8 cellular contexts compared by ENCODE assay signal in genomic region chr6:97059473-97059872, GRCh38.
DNase-seq lines count a peak whose midpoint lies in the region; ATAC-seq and TF ChIP-seq lines count a peak whose summit lies in the region.

No MANE protein-coding gene starts in this region.

- no peak overlapping the region for H2AFZ ChIP-seq in fibroblast of lung (ENCODE audit: low read length)

- no peaks in the 10 kb centered on the region for H3K79me2 ChIP-seq in fibroblast of lung (ENCODE audit: control insufficient read depth, insufficient read depth, low read length)

- no peaks in the 10 kb centered on the region for H3K9me3 Mint-ChIP-seq in activated T-cell treated with anti-CD3 and anti-CD28 coated beads, Interleukin-2, amount 50 U/mL, for 4 hours

- H3K27ac ChIP-seq in RWPE2 (ENCODE audit: poor library complexity, severe bottlenecking) (no peak overlapping the region), fibroblast of lung (ENCODE audit: insufficient read depth, low read length) (no peak overlapping the region), psoas muscle (no peak overlapping the region)

- ATAC-seq in activated T-cell treated with anti-CD3 and anti-CD28 coated beads, Interleukin-2, amount 50 U/mL, for 4 hours, result peak; percentile 28 to 74
- peak; percentile 91 for ATAC-seq in GM21619 (IDR thresholded peaks at IDR 0.05; ENCODE audit: unreplicated experiment)
- ATAC-seq in RWPE2 (ENCODE audit: low read depth), result peak; percentile 64
- peak; percentile 41 to 69 (median 55) for ATAC-seq in psoas muscle

- H3K36me3 ChIP-seq in RWPE2 (ENCODE audit: low read depth) (no peaks in the 10 kb centered on the region), fibroblast of lung (ENCODE audit: control insufficient read depth, insufficient read depth, low read length) (no peaks in the 10 kb centered on the region), psoas muscle (ENCODE audit: insufficient read depth in 1 of 2, low read depth in 1 of 2) (no peaks in the 10 kb centered on the region)

- H3K4me1 ChIP-seq in RWPE2 (ENCODE audit: insufficient read depth, poor library complexity, severe bottlenecking), result no peaks in the 10 kb centered on the region
- no peaks in the 10 kb centered on the region for H3K4me1 ChIP-seq in fibroblast of lung (ENCODE audit: control insufficient read depth, extremely low read depth, insufficient read depth, low read length)
- no peaks in the 10 kb centered on the region for H3K4me1 ChIP-seq in psoas muscle

- H3K9ac ChIP-seq in fibroblast of lung (ENCODE audit: insufficient read depth, low read length), result no peak overlapping the region

- H3K9me3 ChIP-seq in RWPE2 (ENCODE audit: severe bottlenecking), result no peaks in the 10 kb centered on the region
- no peaks in the 10 kb centered on the region for H3K9me3 ChIP-seq in fibroblast of lung (ENCODE audit: control insufficient read depth, insufficient read depth, low read depth, low read length)
- H3K9me3 ChIP-seq in psoas muscle, result no peaks in the 10 kb centered on the region

- no peaks in the 10 kb centered on the region for H3K4me1 Mint-ChIP-seq in activated T-cell treated with anti-CD3 and anti-CD28 coated beads, Interleukin-2, amount 50 U/mL, for 4 hours (ENCODE audit: low read depth)

- no peak overlapping the region for H3K4me2 ChIP-seq in fibroblast of lung (ENCODE audit: extremely low read depth, insufficient read depth, low read length)

- H3K4me3 ChIP-seq in RWPE2 (ENCODE audit: severe bottlenecking), result no peak overlapping the region
- no peak overlapping the region for H3K4me3 ChIP-seq in fibroblast of lung (replicated peaks in 1 of 4; ENCODE audit: control extremely low read depth in 1 of 4, insufficient read depth in 1 of 4, low read depth in 3 of 4, low read length in 4 of 4)
- H3K4me3 ChIP-seq in psoas muscle, result no peak overlapping the region

- peaks cover 11% of the 10 kb centered on the region for H3K27me3 ChIP-seq in RWPE2 (ENCODE audit: insufficient read depth, poor library complexity, severe bottlenecking)
- peaks cover under 1% of the 10 kb centered on the region for H3K27me3 ChIP-seq in fibroblast of lung (ENCODE audit: control insufficient read depth, insufficient read depth, low read length)
- no peaks in the 10 kb centered on the region for H3K27me3 ChIP-seq in psoas muscle (ENCODE audit: insufficient read depth in 3 of 3, low read length in 2 of 3)

- H3K36me3 Mint-ChIP-seq in activated T-cell treated with anti-CD3 and anti-CD28 coated beads, Interleukin-2, amount 50 U/mL, for 4 hours (ENCODE audit: insufficient read depth), result peaks cover 2% of the 10 kb centered on the region

- no peak overlapping the region for H3K4me3 Mint-ChIP-seq in activated T-cell treated with anti-CD3 and anti-CD28 coated beads, Interleukin-2, amount 50 U/mL, for 4 hours

- H4K20me1 ChIP-seq in fibroblast of lung (ENCODE audit: control insufficient read depth, extremely low read depth, insufficient read depth, low read length), result no peaks in the 10 kb centered on the region

- intact Hi-C loops in psoas muscle (cut with DNase I), result no loop called here

- no peaks in the 10 kb centered on the region for H3K27me3 Mint-ChIP-seq in activated T-cell treated with anti-CD3 and anti-CD28 coated beads, Interleukin-2, amount 50 U/mL, for 4 hours (ENCODE audit: low read depth)

- TF ChIP-seq CTCF in RWPE2 (IDR thresholded peaks at IDR 0.05; ENCODE audit: poor library complexity, severe bottlenecking) (peak; percentile 74), fibroblast of lung (conservative IDR thresholded peaks at IDR 0.05 in 1 of 2, IDR thresholded peaks at IDR 0.05 in 1 of 2; ENCODE audit: low read depth in 1 of 2, low read length in 2 of 2) (peak in 1 of 2 donors; percentile 43), psoas muscle (IDR thresholded peaks at IDR 0.05) (peak; percentile 60)

- DNase-seq in activated T-cell treated with anti-CD3 and anti-CD28 coated beads, Interleukin-2, amount 50 U/mL, for 4 hours, result no peak
- no peak for DNase-seq in activated T-cell treated with anti-CD3 and anti-CD28 coated beads for 4 hours
- DNase-seq in HT-29 (ENCODE audit: low spot score), result peak; percentile 41
- DNase-seq in RWPE2 (ENCODE audit: low spot score), result no peak
- DNase-seq in fibroblast of lung (ENCODE audit: low read depth in 2 of 2), result peak; percentile 32 to 58
- no peak for DNase-seq in psoas muscle
- DNase-seq in retina, result no peak

Comparison
In these comparisons a context has a peak if more than half of its experiments do, and no peak if none do; other contexts are left out.
1. DNase-seq: peak in HT-29 (single experiment) and fibroblast of lung (2 of 2); none in activated T-cell treated with anti-CD3 and anti-CD28 coated beads, Interleukin-2, amount 50 U/mL, for 4 hours (single experiment), activated T-cell treated with anti-CD3 and anti-CD28 coated beads for 4 hours (single experiment), RWPE2 (single experiment), psoas muscle (0 of 2) and retina (single experiment).
2. Peak in every context shown above with its lines, with median percentiles within 50 percentile points of each other: ATAC-seq.